In genomic region chr16:17275076-17275732, GRCh38 we compare ENCODE assay signal across 10 cellular contexts.
DNase-seq lines count a peak whose midpoint lies in the region; ATAC-seq, FAIRE-seq and TF ChIP-seq lines count a peak whose summit lies in the region.
"Had no signal": no experiment of that assay in that cellular context is flagged by ENCODE, and none has a peak within 500 bp of the region (broad histone marks: within the 10 kb centered on the region; RNA-seq: fewer than 3 reads in every experiment).

No MANE protein-coding gene starts in this region.

- H3K4me3 ChIP-seq in bronchial epithelial cell (ENCODE audit: low read depth, low read length) (no peak overlapping the region), small intestine (ENCODE audit: low read depth in 1 of 2, low read length in 2 of 2) (no peak overlapping the region), A673 (ENCODE audit: low read depth, low read length, poor library complexity, severe bottlenecking) (no peak overlapping the region)

- peak; percentile 44 for DNase-seq in activated CD8-positive, alpha-beta memory T cell treated with anti-CD3 and anti-CD28 coated beads, Interleukin-2, amount 10 ng/mL, durations not matched to agents 7 days and 5 days
- no peak for DNase-seq in activated CD8-positive, alpha-beta memory T cell treated with anti-CD3 and anti-CD28 coated beads, Interleukin-2, amount 50 U/mL, for 48 hours
- DNase-seq in NCI-H2196 (lab: John Stamatoyannopoulos, UW; ENCODE audit: unreplicated experiment) = peak; percentile 15
- DNase-seq in bronchial epithelial cell (ENCODE audit: low read depth) = peak; percentile 7
- peak; percentile 100 for DNase-seq in small intestine
- no peak for DNase-seq in NCI-H524 (lab: John Stamatoyannopoulos, UW)
- no peak for DNase-seq in A673 (ENCODE audit: low spot score)
- DNase-seq: C1 segment of cervical spinal cord had no signal

- BruUV-seq in A673 (replicated peaks; lab: Mats Ljungman, UMichigan) = no TSS peak

- H3K27ac ChIP-seq in small intestine (ENCODE audit: low read depth in 1 of 2, low read length in 1 of 2) (peak overlapping the region; percentile 80 to 97), A673 (ENCODE audit: low read depth, low read length, poor library complexity, severe bottlenecking) (no peak overlapping the region)

- H3K27me3 Mint-ChIP-seq in activated CD8-positive, alpha-beta memory T cell treated with anti-CD3 and anti-CD28 coated beads, Interleukin-2, amount 10 ng/mL, durations not matched to agents 7 days and 5 days = peaks cover 10% of the 10 kb centered on the region

- H3K9me3 ChIP-seq in small intestine (ENCODE audit: control insufficient read depth, low read depth) (no peaks in the 10 kb centered on the region), A673 (ENCODE audit: low read depth, low read length, poor library complexity, severe bottlenecking) (no peaks in the 10 kb centered on the region)

- POLR2A ChIA-PET in A673 (lab: Charles Lee; ENCODE audit: low non-redundant PET) = no interaction called here

- TF ChIP-seq CTCF in bronchial epithelial cell (IDR thresholded peaks at IDR 0.05; ENCODE audit: insufficient read depth, low read length, severe bottlenecking) = no peak
- TF ChIP-seq CTCF in A673 (conservative IDR thresholded peaks at IDR 0.05; ENCODE audit: low read depth, low read length) = no peak

- H3K36me3 ChIP-seq in bronchial epithelial cell (ENCODE audit: control insufficient read depth, insufficient read depth, low read length) (no peaks in the 10 kb centered on the region), small intestine (ENCODE audit: control insufficient read depth in 2 of 2, insufficient read depth in 2 of 2, low read length in 2 of 2) (no peaks in the 10 kb centered on the region), A673 (ENCODE audit: insufficient read depth, low read length, poor library complexity, severe bottlenecking) (no peaks in the 10 kb centered on the region)

- FAIRE-seq in bronchial epithelial cell (lab: Jason Lieb, UNC) = no peak
- no peak for FAIRE-seq in small intestine (lab: Jason Lieb, UNC)

- no peak overlapping the region for H3K4me3 Mint-ChIP-seq in activated CD8-positive, alpha-beta memory T cell treated with anti-CD3 and anti-CD28 coated beads, Interleukin-2, amount 10 ng/mL, durations not matched to agents 7 days and 5 days

- H3K9me3 Mint-ChIP-seq in activated CD8-positive, alpha-beta memory T cell treated with anti-CD3 and anti-CD28 coated beads, Interleukin-2, amount 10 ng/mL, durations not matched to agents 7 days and 5 days (ENCODE audit: low read depth) = no peaks in the 10 kb centered on the region
- H3K9me3 Mint-ChIP-seq: nephron had no signal

- ATAC-seq in activated CD8-positive, alpha-beta memory T cell treated with anti-CD3 and anti-CD28 coated beads, Interleukin-2, amount 10 ng/mL, durations not matched to agents 7 days and 5 days = peak; percentile 25
- no peak for ATAC-seq in HG02642 (IDR thresholded peaks at IDR 0.05; ENCODE audit: poor library complexity, unreplicated experiment)

- CTCF ChIA-PET in activated CD8-positive, alpha-beta memory T cell treated with anti-CD3 and anti-CD28 coated beads, Interleukin-2, amount 10 ng/mL, durations not matched to agents 7 days and 5 days (lab: Charles Lee) = no interaction called here
- CTCF ChIA-PET in A673 (lab: Charles Lee) = no interaction called here

- H3K27me3 ChIP-seq in bronchial epithelial cell (ENCODE audit: control insufficient read depth, insufficient read depth, low read length) (no peaks in the 10 kb centered on the region), small intestine (ENCODE audit: control insufficient read depth in 2 of 2, insufficient read depth in 2 of 2, low read length in 2 of 2) (no peaks in the 10 kb centered on the region), A673 (replicated peaks; ENCODE audit: insufficient read depth, low read depth, low read length, poor library complexity) (no peaks in the 10 kb centered on the region)

- intact Hi-C loops in A673 (cut with micrococcal nuclease; ENCODE audit: unreplicated experiment) = no loop called here

- peak overlapping the region; percentile 47 for H3K27ac Mint-ChIP-seq in activated CD8-positive, alpha-beta memory T cell treated with anti-CD3 and anti-CD28 coated beads, Interleukin-2, amount 10 ng/mL, durations not matched to agents 7 days and 5 days
- H3K27ac Mint-ChIP-seq: nephron had no signal

- H3K4me1 ChIP-seq in small intestine (ENCODE audit: control insufficient read depth in 2 of 2, insufficient read depth in 1 of 2, low read depth in 1 of 2, low read length in 1 of 2) (peaks cover 5 to 19% of the 10 kb centered on the region in 2 donors), A673 (ENCODE audit: insufficient read depth, low read length, poor library complexity, severe bottlenecking) (no peaks in the 10 kb centered on the region)

- peaks cover 12% of the 10 kb centered on the region for H3K36me3 Mint-ChIP-seq in activated CD8-positive, alpha-beta memory T cell treated with anti-CD3 and anti-CD28 coated beads, Interleukin-2, amount 10 ng/mL, durations not matched to agents 7 days and 5 days

- WGBS in small intestine, 3 donors = 25 to 61% (median 33%) methylated on average over 4 of the region's 4 CpGs

- peaks cover 46% of the 10 kb centered on the region for H3K4me1 Mint-ChIP-seq in activated CD8-positive, alpha-beta memory T cell treated with anti-CD3 and anti-CD28 coated beads, Interleukin-2, amount 10 ng/mL, durations not matched to agents 7 days and 5 days

Comparison
In these comparisons a context has a peak if more than half of its experiments do, and no peak if none do; other contexts are left out.
1. DNase-seq: peak in activated CD8-positive, alpha-beta memory T cell treated with anti-CD3 and anti-CD28 coated beads, Interleukin-2, amount 10 ng/mL, durations not matched to agents 7 days and 5 days (single experiment), NCI-H2196 (single experiment), bronchial epithelial cell (single experiment) and small intestine (single experiment); none in activated CD8-positive, alpha-beta memory T cell treated with anti-CD3 and anti-CD28 coated beads, Interleukin-2, amount 50 U/mL, for 48 hours (single experiment), NCI-H524 (0 of 2) and A673 (single experiment).